Comparison of ENCODE assay signal across 24 cellular contexts in the genomic region with DNA sequence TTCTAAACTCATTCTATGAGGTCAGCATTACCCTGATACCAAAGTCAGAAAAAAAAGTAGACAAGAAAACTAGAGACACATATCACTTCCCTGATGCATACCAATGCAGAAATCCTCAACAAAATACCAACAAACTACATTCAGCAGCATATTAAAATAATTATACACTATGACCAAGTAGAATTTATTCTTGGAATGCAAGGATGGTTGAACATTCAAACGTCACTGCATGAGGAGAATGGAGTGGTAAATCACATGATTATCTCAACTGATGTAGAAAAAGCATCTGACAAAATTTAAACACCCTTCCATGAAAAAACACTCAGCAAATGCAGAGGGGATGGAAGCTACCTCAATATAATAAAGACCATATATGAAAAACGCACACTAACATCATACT.
DNase-seq lines count a peak whose midpoint lies in the region; ATAC-seq, FAIRE-seq and TF ChIP-seq lines count a peak whose summit lies in the region.
"Had no signal": no experiment of that assay in that cellular context is flagged by ENCODE, and none has a peak within 500 bp of the region (broad histone marks: within the 10 kb centered on the region; RNA-seq: fewer than 3 reads in every experiment).

No MANE protein-coding gene starts in this region.

- no peak for DNase-seq in A549 (ENCODE audit: low read depth in 1 of 2, low spot score in 1 of 2)
- DNase-seq in K562 (ENCODE audit: extremely low read depth in 1 of 4, low spot score in 3 of 4): no peak
- DNase-seq in EL: no peak
- no peak for DNase-seq in epidermal melanocyte (ENCODE audit: insufficient read length, low spot score)
- DNase-seq: ACHN; BE2C; C1 segment of cervical spinal cord; CD4-positive, alpha-beta memory T cell; CD4-positive, CD25-positive, alpha-beta regulatory T cell; CD8-positive, alpha-beta memory T cell; COR-L47; DMS 273 treated with DMSO at 0.1 percent for 48 hours; DMS153; DMS53; DMS79; DND-41; GF-D8 had no signal

- H3K4me2 ChIP-seq in A549 (no peak overlapping the region), K562 (ENCODE audit: insufficient read depth, low read length) (no peak overlapping the region)
- H3K4me2 ChIP-seq: BLaER1 had no signal

- POLR2A ChIA-PET in A549 (lab: Yijun Ruan, JAX): no interaction called here
- POLR2A ChIA-PET in HEK293 (lab: Yijun Ruan, JAX): no interaction called here
- POLR2A ChIA-PET in K562 (lab: Yijun Ruan, JAX): no interaction called here

- H3K4me1 ChIP-seq in A549 (no peaks in the 10 kb centered on the region), HEK293 (ENCODE audit: control insufficient read depth, insufficient read depth, low read length) (no peaks in the 10 kb centered on the region), K562 (replicated peaks in 1 of 2; ENCODE audit: control insufficient read depth in 2 of 2, insufficient read depth in 2 of 2, low read length in 2 of 2) (no peaks in the 10 kb centered on the region; a peak in 1 of 5 replicates)
- H3K4me1 ChIP-seq: BE2C had no signal

- H3K4me3 ChIP-seq in A549: no peak overlapping the region
- H3K4me3 ChIP-seq in HEK293 (ENCODE audit: low read depth, low read length): no peak overlapping the region
- H3K4me3 ChIP-seq in K562: no peak overlapping the region
- H3K4me3 ChIP-seq: BLaER1 had no signal

- H3K36me3 ChIP-seq in HEK293 (ENCODE audit: control insufficient read depth in 2 of 2, insufficient read depth in 1 of 2, low read length in 2 of 2) (peaks cover 9 to 84% of the 10 kb centered on the region in 2 experiments; a peak in 2 of 3 replicates), K562 (ENCODE audit: control insufficient read depth, insufficient read depth, low read length) (no peaks in the 10 kb centered on the region)
- H3K36me3 ChIP-seq: BE2C had no signal

- TF ChIP-seq RAD21 in A549 (conservative IDR thresholded peaks at IDR 0.05 in 1 of 2, IDR thresholded peaks at IDR 0.05 in 1 of 2) (no peak), K562 (CRISPR knock-in tag; conservative IDR thresholded peaks at IDR 0.05 in 1 of 2, IDR thresholded peaks at IDR 0.05 in 1 of 2) (no peak)

- intact Hi-C loops in K562 (cut with micrococcal nuclease): no loop called here

- no peak for TF ChIP-seq POLR2A in A549 (IDR thresholded peaks at IDR 0.05; ENCODE audit: low read length)
- TF ChIP-seq POLR2A in K562 (conservative IDR thresholded peaks at IDR 0.05): no peak

- in situ Hi-C loops in K562 (cut with MboI): no loop called here

- CTCF ChIA-PET in A549 (lab: Yijun Ruan, JAX): no interaction called here
- CTCF ChIA-PET in HEK293 (lab: Yijun Ruan, JAX): interaction anchor here (0.6 to 1.9 kb wide), 3 partner anchors 12 to 912 kb away, joined by 3 to 6 read pairs (median 4); no protein-coding TSS in a partner anchor
- CTCF ChIA-PET in K562 (lab: Yijun Ruan, JAX; ENCODE audit: low intra/inter-chr PET ratio): no interaction called here

- no peaks in the 10 kb centered on the region for H3K27me3 ChIP-seq in K562 (ENCODE audit: control insufficient read depth in 2 of 2, insufficient read depth in 2 of 2, low read length in 2 of 2)
- H3K27me3 ChIP-seq: BE2C, BLaER1 had no signal

- WGBS in A549 (ENCODE audit: missing lambda C conversion rate): 73% methylated on average over 2 of the region's 2 CpGs
- WGBS in K562 (ENCODE audit: insufficient coverage, low coverage, missing lambda C conversion rate): 20% methylated on average over 2 of the region's 2 CpGs

- H3K79me2 ChIP-seq in K562 (ENCODE audit: control insufficient read depth, insufficient read depth, low read length): no peaks in the 10 kb centered on the region

- TF ChIP-seq CTCF in A549 (IDR thresholded peaks at IDR 0.05): no peak
- no peak for TF ChIP-seq CTCF in HEK293 (tag by site-specific recombination; IDR thresholded peaks at IDR 0.05)
- TF ChIP-seq CTCF in K562 (IDR thresholded peaks at IDR 0.05 in 2 of 3, conservative IDR thresholded peaks at IDR 0.05 in 1 of 3; ENCODE audit: insufficient read depth in 2 of 3, low read depth in 1 of 3, low read length in 3 of 3): no peak

- no peaks in the 10 kb centered on the region for H3K9me1 ChIP-seq in K562 (ENCODE audit: control insufficient read depth, insufficient read depth, low read length)

- H4K20me1 ChIP-seq in K562 (replicated peaks; ENCODE audit: control insufficient read depth, insufficient read depth, low read length): no peaks in the 10 kb centered on the region

- no TSS peak for BruUV-seq in K562 (replicated peaks; lab: Mats Ljungman, UMichigan)

- ATAC-seq in A549 (no peak), K562 (no peak), GM21515 (IDR thresholded peaks at IDR 0.05; ENCODE audit: unreplicated experiment) (no peak)

- TF ChIP-seq EP300 in A549 (IDR thresholded peaks at IDR 0.05) (no peak), K562 (IDR thresholded peaks at IDR 0.05; ENCODE audit: low read length) (no peak)

- H2AFZ ChIP-seq in K562 (ENCODE audit: low read depth, low read length): no peak overlapping the region

- H3K9me3 ChIP-seq in A549 (peaks cover 25% of the 10 kb centered on the region; the same call in 2 of the 3 replicates), HEK293 (ENCODE audit: control insufficient read depth, insufficient read depth, low read depth, low read length) (no peaks in the 10 kb centered on the region; the same call in 1 of the 2 replicates), K562 (replicated peaks; ENCODE audit: control insufficient read depth, insufficient read depth, low read depth, low read length) (no peaks in the 10 kb centered on the region)
- H3K9me3 ChIP-seq: BE2C had no signal

- H3K9ac ChIP-seq in K562 (ENCODE audit: insufficient read depth in 1 of 2, low read depth in 2 of 2, low read length in 2 of 2): no peak overlapping the region
- H3K9ac ChIP-seq: BLaER1 had no signal

- FAIRE-seq in A549 (lab: Jason Lieb, UNC): peak; percentile 61
- no peak for FAIRE-seq in K562 (lab: Jason Lieb, UNC)
- FAIRE-seq: G401.6, GM12891, GM19239 had no signal

- H3K27ac ChIP-seq in A549 (no peak overlapping the region), HEK293 (ENCODE audit: extremely low read depth, low read depth, low read length) (no peak overlapping the region), K562 (ENCODE audit: extremely low read depth, low read depth, low read length) (no peak overlapping the region)
- H3K27ac ChIP-seq: 22Rv1, BLaER1 had no signal

TF ChIP-seq in A549, 52 proteins besides CTCF, POLR2A, EP300 and RAD21 (continues in another document):
- no peak for TF ChIP-seq FOSL2 (IDR thresholded peaks at IDR 0.05)
- TF ChIP-seq FOSL2 (CRISPR knock-in tag; IDR thresholded peaks at IDR 0.05): no peak
- TF ChIP-seq ZSCAN20 (CRISPR knock-in tag; IDR thresholded peaks at IDR 0.05): no peak
- no peak for TF ChIP-seq EHF (CRISPR knock-in tag; IDR thresholded peaks at IDR 0.05)
- no peak for TF ChIP-seq ZC3H11A (IDR thresholded peaks at IDR 0.05)
- TF ChIP-seq CEBPB (IDR thresholded peaks at IDR 0.05): no peak
- TF ChIP-seq NPAS2 (CRISPR knock-in tag; IDR thresholded peaks at IDR 0.05; ENCODE audit: borderline replicate concordance): no peak
- TF ChIP-seq FOSB (CRISPR knock-in tag; IDR thresholded peaks at IDR 0.05): no peak
- no peak for TF ChIP-seq ZFP36 (IDR thresholded peaks at IDR 0.05; ENCODE audit: borderline replicate concordance, partially characterized antibody)
- TF ChIP-seq RCOR1 (IDR thresholded peaks at IDR 0.05; ENCODE audit: low read depth, low read length): no peak

TF ChIP-seq in HEK293, 187 proteins besides CTCF, POLR2A, EP300 and RAD21:
- TF ChIP-seq SETDB1 (IDR thresholded peaks at IDR 0.05; ENCODE audit: insufficient read length, low read length): peak; percentile 78
- no peak for TF ChIP-seq ZNF132 (tag by site-specific recombination; IDR thresholded peaks at IDR 0.05; ENCODE audit: borderline replicate concordance)

TF ChIP-seq in K562, 482 proteins besides CTCF, POLR2A, EP300 and RAD21:
- TF ChIP-seq ARNT (IDR thresholded peaks at IDR 0.05) (no peak), ZBTB7A (IDR thresholded peaks at IDR 0.05; ENCODE audit: borderline replicate concordance, control insufficient read depth, low read depth, low read length) (no peak), ZNF324 (CRISPR knock-in tag; IDR thresholded peaks at IDR 0.05) (peak; percentile 93)
- TF ChIP-seq, protein P1, sequence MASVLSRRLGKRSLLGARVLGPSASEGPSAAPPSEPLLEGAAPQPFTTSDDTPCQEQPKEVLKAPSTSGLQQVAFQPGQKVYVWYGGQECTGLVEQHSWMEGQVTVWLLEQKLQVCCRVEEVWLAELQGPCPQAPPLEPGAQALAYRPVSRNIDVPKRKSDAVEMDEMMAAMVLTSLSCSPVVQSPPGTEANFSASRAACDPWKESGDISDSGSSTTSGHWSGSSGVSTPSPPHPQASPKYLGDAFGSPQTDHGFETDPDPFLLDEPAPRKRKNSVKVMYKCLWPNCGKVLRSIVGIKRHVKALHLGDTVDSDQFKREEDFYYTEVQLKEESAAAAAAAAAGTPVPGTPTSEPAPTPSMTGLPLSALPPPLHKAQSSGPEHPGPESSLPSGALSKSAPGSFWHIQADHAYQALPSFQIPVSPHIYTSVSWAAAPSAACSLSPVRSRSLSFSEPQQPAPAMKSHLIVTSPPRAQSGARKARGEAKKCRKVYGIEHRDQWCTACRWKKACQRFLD (CRISPR knock-in tag; IDR thresholded peaks at IDR 0.05): no peak
TF ChIP-seq in K562: peak in this region for 1.
